9 cellular contexts compared by ENCODE assay signal in the genomic region with DNA sequence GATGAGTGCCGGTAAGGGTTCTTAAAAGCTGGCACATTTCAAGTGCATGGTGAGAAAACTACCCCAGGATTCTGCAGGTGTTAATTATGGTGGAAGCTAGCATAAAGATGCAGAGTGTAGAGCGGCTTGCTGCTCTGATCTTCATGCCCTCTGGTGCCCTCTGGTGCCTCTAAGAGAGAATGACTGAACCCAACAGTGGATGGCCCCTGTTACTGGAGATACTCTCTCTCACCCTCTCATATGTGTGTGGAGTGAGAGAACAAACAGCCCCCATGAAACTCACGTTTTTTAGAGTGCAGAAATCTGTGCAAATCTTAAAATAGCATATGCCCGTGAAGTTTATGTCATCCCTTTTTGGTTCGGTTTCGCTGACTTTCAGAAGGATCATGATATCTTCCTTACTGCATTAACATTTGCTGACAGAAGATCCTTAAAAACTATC.
A peak's percentile ranks its signal among the peaks of the same experiment; 100 is the strongest.
DNase-seq lines count a peak whose midpoint lies in the region; ATAC-seq, FAIRE-seq and TF ChIP-seq lines count a peak whose summit lies in the region.
"Had no signal": no experiment of that assay in that cellular context is flagged by ENCODE, and none has a peak within 500 bp of the region (broad histone marks: within the 10 kb centered on the region; RNA-seq: fewer than 3 reads in every experiment).

No MANE protein-coding gene starts in this region.

- no peaks in the 10 kb centered on the region for H3K4me1 ChIP-seq in SK-N-SH (ENCODE audit: control insufficient read depth in 1 of 2, insufficient read depth in 2 of 2, low read depth in 1 of 2, low read length in 1 of 2)
- H3K4me1 ChIP-seq in astrocyte (ENCODE audit: insufficient read depth, low read length), result no peaks in the 10 kb centered on the region
- H3K4me1 ChIP-seq in hepatocyte (ENCODE audit: insufficient read depth), result peaks cover 6% of the 10 kb centered on the region
- no peaks in the 10 kb centered on the region for H3K4me1 ChIP-seq in small intestine (ENCODE audit: control insufficient read depth in 2 of 2, insufficient read depth in 1 of 2, low read depth in 1 of 2, low read length in 1 of 2)

- DNase-seq in GM13977 (ENCODE audit: low spot score) (peak; percentile 40), NB4 (ENCODE audit: low read depth) (peak; percentile 62), SK-N-SH (peak; percentile 50), astrocyte (ENCODE audit: low read depth) (peak; percentile 20), hepatocyte (ENCODE audit: low spot score) (peak; percentile 82), small intestine (peak; percentile 44)

- H3K4me3 Mint-ChIP-seq in astrocyte (ENCODE audit: unreplicated experiment), result no peak overlapping the region

- peak; percentile 100 for ATAC-seq in HG02759 (IDR thresholded peaks at IDR 0.05; ENCODE audit: unreplicated experiment)

- H2AFZ ChIP-seq in SK-N-SH (ENCODE audit: low read depth) (no peak overlapping the region), astrocyte (ENCODE audit: low read depth, low read length) (no peak overlapping the region), hepatocyte (no peak overlapping the region)

- H3K4me3 ChIP-seq in NB4 (ENCODE audit: low read depth, low read length), result no peak overlapping the region
- no peak overlapping the region for H3K4me3 ChIP-seq in SK-N-SH (ENCODE audit: low read depth in 2 of 2, low read length in 1 of 2)
- no peak overlapping the region for H3K4me3 ChIP-seq in astrocyte (ENCODE audit: insufficient read depth, low read depth, low read length)
- no peak overlapping the region for H3K4me3 ChIP-seq in hepatocyte
- no peak overlapping the region for H3K4me3 ChIP-seq in small intestine (ENCODE audit: low read depth in 1 of 2, low read length in 2 of 2)

- H3K9ac ChIP-seq in SK-N-SH (no peak overlapping the region), astrocyte (ENCODE audit: low read length) (no peak overlapping the region)

- CTCF ChIA-PET in SK-N-SH (lab: Yijun Ruan, JAX), result interaction anchor here (0.5 to 2.0 kb wide), 21 partner anchors 9 to 762 kb away, joined by 3 to 17 read pairs (median 4); no protein-coding TSS in a partner anchor

- TF ChIP-seq RAD21 in SK-N-SH (IDR thresholded peaks at IDR 0.05; ENCODE audit: low read length), result peak; percentile 84

- no peak for TF ChIP-seq POLR2A in NB4 (IDR thresholded peaks at IDR 0.05; ENCODE audit: extremely low read depth, insufficient read length)

- no peaks in the 10 kb centered on the region for H3K36me3 Mint-ChIP-seq in astrocyte (ENCODE audit: low read depth, unreplicated experiment)

- H3K79me2 ChIP-seq in SK-N-SH (ENCODE audit: insufficient read depth) (no peaks in the 10 kb centered on the region), astrocyte (ENCODE audit: insufficient read depth, low read length) (no peaks in the 10 kb centered on the region), hepatocyte (no peaks in the 10 kb centered on the region)

- TF ChIP-seq EP300 in SK-N-SH (IDR thresholded peaks at IDR 0.05; ENCODE audit: borderline replicate concordance in 1 of 2, low read depth in 1 of 2, low read length in 1 of 2), result no peak

- POLR2A ChIA-PET in SK-N-SH (lab: Yijun Ruan, JAX), result no interaction called here

- peak; percentile 39 for FAIRE-seq in astrocyte (lab: Jason Lieb, UNC)
- FAIRE-seq in small intestine (lab: Jason Lieb, UNC), result no peak

- no peaks in the 10 kb centered on the region for H3K36me3 ChIP-seq in SK-N-SH (replicated peaks in 1 of 2; ENCODE audit: control insufficient read depth in 1 of 2, insufficient read depth in 2 of 2, low read length in 1 of 2)
- H3K36me3 ChIP-seq in astrocyte (ENCODE audit: insufficient read depth, low read length), result no peaks in the 10 kb centered on the region
- H3K36me3 ChIP-seq in hepatocyte (replicated peaks; ENCODE audit: insufficient read depth, low read depth), result no peaks in the 10 kb centered on the region
- H3K36me3 ChIP-seq in small intestine (ENCODE audit: control insufficient read depth in 2 of 2, insufficient read depth in 2 of 2, low read length in 2 of 2), result no peaks in the 10 kb centered on the region
- H3K36me3 ChIP-seq: neutrophil had no signal

- no peaks in the 10 kb centered on the region for H3K4me1 Mint-ChIP-seq in astrocyte (ENCODE audit: low read depth, unreplicated experiment)

- no peak overlapping the region for H3K27ac ChIP-seq in 22Rv1
- H3K27ac ChIP-seq in SK-N-SH (ENCODE audit: low read depth in 2 of 2, low read length in 1 of 2), result no peak overlapping the region
- H3K27ac ChIP-seq in astrocyte (ENCODE audit: low read depth, low read length), result no peak overlapping the region
- no peak overlapping the region for H3K27ac ChIP-seq in hepatocyte
- no peak overlapping the region for H3K27ac ChIP-seq in small intestine (ENCODE audit: low read depth in 1 of 2, low read length in 1 of 2)
- H3K27ac ChIP-seq: neutrophil had no signal

- H3K9me3 Mint-ChIP-seq in astrocyte (ENCODE audit: unreplicated experiment), result no peaks in the 10 kb centered on the region

- no peaks in the 10 kb centered on the region for H3K9me2 ChIP-seq in SK-N-SH
- H3K9me2 ChIP-seq in hepatocyte (replicated peaks; ENCODE audit: insufficient read depth), result no peaks in the 10 kb centered on the region

- H4K20me1 ChIP-seq in SK-N-SH (ENCODE audit: insufficient read depth) (no peaks in the 10 kb centered on the region), astrocyte (ENCODE audit: insufficient read depth, low read length) (no peaks in the 10 kb centered on the region), hepatocyte (ENCODE audit: insufficient read depth, poor library complexity, severe bottlenecking) (no peaks in the 10 kb centered on the region)

- no peaks in the 10 kb centered on the region for H3F3A ChIP-seq in SK-N-SH (replicated peaks; ENCODE audit: insufficient read depth)

- TF ChIP-seq CTCF in 22Rv1 (IDR thresholded peaks at IDR 0.05) (peak; percentile 87), GM13977 (IDR thresholded peaks at IDR 0.05; ENCODE audit: extremely low read depth, insufficient read depth, missing control alignments) (peak; percentile 82), NB4 (IDR thresholded peaks at IDR 0.05; ENCODE audit: low read depth, low read length) (peak; percentile 80), SK-N-SH (IDR thresholded peaks at IDR 0.05) (peak; percentile 82), astrocyte (IDR thresholded peaks at IDR 0.05; ENCODE audit: insufficient read depth, low read depth, low read length) (peak; percentile 80), hepatocyte (IDR thresholded peaks at IDR 0.05; ENCODE audit: poor library complexity) (peak; percentile 81)

- no peak overlapping the region for H3K27ac Mint-ChIP-seq in astrocyte (ENCODE audit: unreplicated experiment)

- no peaks in the 10 kb centered on the region for H3K9me3 ChIP-seq in SK-N-SH
- no peaks in the 10 kb centered on the region for H3K9me3 ChIP-seq in astrocyte (ENCODE audit: insufficient read depth, low read depth, low read length)
- no peaks in the 10 kb centered on the region for H3K9me3 ChIP-seq in hepatocyte (ENCODE audit: low read depth)
- no peaks in the 10 kb centered on the region for H3K9me3 ChIP-seq in small intestine (ENCODE audit: control insufficient read depth, low read depth)
- H3K9me3 ChIP-seq: neutrophil had no signal

- in situ Hi-C loops in GM13977 (cut with MboI; ENCODE audit: low pct_unique_long_range_greater_than_20kb, low sequenced_read_pairs, unreplicated experiment), result loop anchor here (10.0 to 25.0 kb wide), 2 partner anchors 365 to 737 kb away; no protein-coding TSS in a partner anchor

- peaks cover 2% of the 10 kb centered on the region for H3K27me3 Mint-ChIP-seq in astrocyte (ENCODE audit: low read depth, unreplicated experiment)

- H3K4me2 ChIP-seq in SK-N-SH (no peak overlapping the region), astrocyte (ENCODE audit: low read length) (no peak overlapping the region), hepatocyte (no peak overlapping the region)

- H3K27me3 ChIP-seq in SK-N-SH (ENCODE audit: insufficient read depth), result no peaks in the 10 kb centered on the region
- no peaks in the 10 kb centered on the region for H3K27me3 ChIP-seq in astrocyte (ENCODE audit: insufficient read depth, low read length)
- no peaks in the 10 kb centered on the region for H3K27me3 ChIP-seq in hepatocyte
- no peaks in the 10 kb centered on the region for H3K27me3 ChIP-seq in small intestine (ENCODE audit: control insufficient read depth in 2 of 2, insufficient read depth in 2 of 2, low read length in 2 of 2)
- H3K27me3 ChIP-seq: neutrophil had no signal

- 19% methylated on average over 6 of the region's 6 CpGs for WGBS in SK-N-SH (ENCODE audit: low lambda C conversion rate)
- WGBS in hepatocyte (ENCODE audit: low lambda C conversion rate, missing lambda C conversion rate), result 28% methylated on average over 6 of the region's 6 CpGs
- WGBS in small intestine, 3 donors, result 34 to 39% (median 38%) methylated on average over 6 of the region's 6 CpGs

TF ChIP-seq in SK-N-SH, 30 proteins besides CTCF, POLR2A, EP300 and RAD21:
- TF ChIP-seq RFX5 (IDR thresholded peaks at IDR 0.05; ENCODE audit: low read length) (no peak), SMC3 (IDR thresholded peaks at IDR 0.05; ENCODE audit: low read depth, low read length) (peak; percentile 89), TEAD4 (IDR thresholded peaks at IDR 0.05; ENCODE audit: borderline replicate concordance, insufficient read depth) (no peak), FOSL2 (IDR thresholded peaks at IDR 0.05; ENCODE audit: borderline replicate concordance, low read depth) (no peak), FOXM1 (IDR thresholded peaks at IDR 0.05; ENCODE audit: low read depth) (no peak)
- TF ChIP-seq, protein P1, sequence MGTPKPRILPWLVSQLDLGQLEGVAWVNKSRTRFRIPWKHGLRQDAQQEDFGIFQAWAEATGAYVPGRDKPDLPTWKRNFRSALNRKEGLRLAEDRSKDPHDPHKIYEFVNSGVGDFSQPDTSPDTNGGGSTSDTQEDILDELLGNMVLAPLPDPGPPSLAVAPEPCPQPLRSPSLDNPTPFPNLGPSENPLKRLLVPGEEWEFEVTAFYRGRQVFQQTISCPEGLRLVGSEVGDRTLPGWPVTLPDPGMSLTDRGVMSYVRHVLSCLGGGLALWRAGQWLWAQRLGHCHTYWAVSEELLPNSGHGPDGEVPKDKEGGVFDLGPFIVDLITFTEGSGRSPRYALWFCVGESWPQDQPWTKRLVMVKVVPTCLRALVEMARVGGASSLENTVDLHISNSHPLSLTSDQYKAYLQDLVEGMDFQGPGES (IDR thresholded peaks at IDR 0.05; ENCODE audit: low read depth, low read length), result no peak
TF ChIP-seq in SK-N-SH: peak in this region for 1.

Comparison
In these comparisons a context has a peak if more than half of its experiments do, and no peak if none do; other contexts are left out.
1. DNase-seq: peak in every context shown above with its lines; median percentile 82 in hepatocyte; 62 in NB4; 50 in SK-N-SH; 44 in small intestine; 40 in GM13977; 20 in astrocyte.